Comparison of ENCODE assay signal across 18 cellular contexts in the genomic region with DNA sequence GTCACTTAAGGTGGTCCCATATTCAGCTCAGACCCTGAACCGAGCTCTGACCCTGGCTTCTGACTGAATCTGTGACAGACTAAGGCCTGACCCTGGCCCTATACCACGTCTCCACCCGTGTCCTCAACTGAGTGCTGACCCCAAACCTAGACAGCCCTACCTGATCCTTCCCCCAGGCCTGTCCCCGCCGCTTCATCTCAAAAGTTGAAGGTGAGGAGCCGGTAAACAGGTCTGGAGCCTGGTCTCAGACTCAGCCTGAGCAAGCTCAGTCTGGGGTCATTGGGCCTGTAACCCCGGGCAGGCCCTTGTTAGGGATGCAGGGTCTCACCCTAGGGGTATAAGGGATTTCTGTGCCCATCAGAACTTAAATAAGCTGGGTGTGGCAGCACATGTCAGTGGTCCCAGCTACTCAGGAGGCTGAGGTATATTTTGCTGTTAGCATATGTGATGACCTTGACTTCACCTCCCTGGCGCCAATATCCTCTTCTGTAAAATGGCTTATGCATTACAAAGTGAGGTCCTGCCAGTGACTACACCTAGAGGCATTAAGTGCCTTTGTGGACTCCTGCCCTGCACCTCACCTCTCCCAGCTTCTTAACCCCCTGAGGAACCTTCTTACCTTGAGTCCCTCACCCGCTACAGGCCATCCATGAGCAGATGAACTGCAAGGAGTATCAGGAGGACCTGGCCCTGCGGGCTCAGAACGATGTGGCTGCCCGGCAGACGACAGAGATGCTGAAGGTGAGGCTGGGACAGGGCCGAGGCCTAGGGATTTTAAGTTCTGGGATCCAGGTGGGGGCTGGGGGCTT.
"Had no signal": no experiment of that assay in that cellular context is flagged by ENCODE, and none has a peak within 500 bp of the region (broad histone marks: within the 10 kb centered on the region; RNA-seq: fewer than 3 reads in every experiment).

No MANE protein-coding gene starts in this region.

- DNase-seq: activated CD4-positive, alpha-beta memory T cell treated with anti-CD3 and anti-CD28 coated beads for 36 hours; activated CD4-positive, alpha-beta T cell treated with anti-CD3 and anti-CD28 coated beads for 36 hours; activated gamma-delta T cell treated with Interleukin-2 at 50 U/mL for 16 hours; amniotic stem cell; hypothalamus; left ventricle myocardium inferior; mammary epithelial cell; small intestine; T-cell; T-helper 9 cell had no signal

- H3K9me3 Mint-ChIP-seq: activated CD4-positive, alpha-beta memory T cell treated with anti-CD3 and anti-CD28 coated beads for 36 hours; activated T-helper 1 cell treated with anti-CD3 and anti-CD28 coated beads, Interleukin-12 subunit alpha, Interleukin-12 subunit beta, Interleukin-2, Interleukin-4 antibody, amounts not matched to agents 30 ng/mL and 10 ng/mL and 1 ng/mL, durations not matched to agents 14 hours and 24 hours and 36 hours; mesothelial cell of epicardium; nephron; stimulated activated memory B cell treated with anti-CD40 and anti-IgM and Interleukin-4, amounts not matched to agents 10 μg/mL and 1 μg/mL and 100 μg/mL, for 72 hours; T-cell; type B pancreatic cell; WTC11 had no signal

- ATAC-seq: activated CD4-positive, alpha-beta T cell treated with anti-CD3 and anti-CD28 coated beads for 36 hours; sciatic nerve; stimulated activated memory B cell treated with anti-CD40 and anti-IgM and Interleukin-4, amounts not matched to agents 10 μg/mL and 1 μg/mL and 100 μg/mL, for 72 hours; T-cell had no signal

- H3K27ac Mint-ChIP-seq: activated CD4-positive, alpha-beta memory T cell treated with anti-CD3 and anti-CD28 coated beads for 36 hours; activated CD4-positive, alpha-beta T cell treated with anti-CD3 and anti-CD28 coated beads for 36 hours; activated naive CD8-positive, alpha-beta T cell; activated T-helper 1 cell treated with anti-CD3 and anti-CD28 coated beads, Interleukin-12 subunit alpha, Interleukin-12 subunit beta, Interleukin-2, Interleukin-4 antibody, amounts not matched to agents 30 ng/mL and 10 ng/mL and 1 ng/mL, durations not matched to agents 14 hours and 24 hours and 36 hours; mesothelial cell of epicardium; nephron; stimulated activated memory B cell treated with anti-CD40 and anti-IgM and Interleukin-4, amounts not matched to agents 10 μg/mL and 1 μg/mL and 100 μg/mL, for 72 hours; T-cell; type B pancreatic cell; WTC11 had no signal

- H3K4me1 Mint-ChIP-seq: mesothelial cell of epicardium had no signal

- H3K4me3 Mint-ChIP-seq: activated CD4-positive, alpha-beta memory T cell treated with anti-CD3 and anti-CD28 coated beads for 36 hours; activated CD4-positive, alpha-beta T cell treated with anti-CD3 and anti-CD28 coated beads for 36 hours; activated naive CD8-positive, alpha-beta T cell; activated T-helper 1 cell treated with anti-CD3 and anti-CD28 coated beads, Interleukin-12 subunit alpha, Interleukin-12 subunit beta, Interleukin-2, Interleukin-4 antibody, amounts not matched to agents 30 ng/mL and 10 ng/mL and 1 ng/mL, durations not matched to agents 14 hours and 24 hours and 36 hours; mesothelial cell of epicardium; nephron; stimulated activated memory B cell treated with anti-CD40 and anti-IgM and Interleukin-4, amounts not matched to agents 10 μg/mL and 1 μg/mL and 100 μg/mL, for 72 hours; T-cell; type B pancreatic cell; WTC11 had no signal

- H3K27me3 Mint-ChIP-seq: activated CD4-positive, alpha-beta memory T cell treated with anti-CD3 and anti-CD28 coated beads for 36 hours; activated CD4-positive, alpha-beta T cell treated with anti-CD3 and anti-CD28 coated beads for 36 hours; activated naive CD8-positive, alpha-beta T cell; stimulated activated memory B cell treated with anti-CD40 and anti-IgM and Interleukin-4, amounts not matched to agents 10 μg/mL and 1 μg/mL and 100 μg/mL, for 72 hours; T-cell; type B pancreatic cell had no signal
